In the genomic region with DNA sequence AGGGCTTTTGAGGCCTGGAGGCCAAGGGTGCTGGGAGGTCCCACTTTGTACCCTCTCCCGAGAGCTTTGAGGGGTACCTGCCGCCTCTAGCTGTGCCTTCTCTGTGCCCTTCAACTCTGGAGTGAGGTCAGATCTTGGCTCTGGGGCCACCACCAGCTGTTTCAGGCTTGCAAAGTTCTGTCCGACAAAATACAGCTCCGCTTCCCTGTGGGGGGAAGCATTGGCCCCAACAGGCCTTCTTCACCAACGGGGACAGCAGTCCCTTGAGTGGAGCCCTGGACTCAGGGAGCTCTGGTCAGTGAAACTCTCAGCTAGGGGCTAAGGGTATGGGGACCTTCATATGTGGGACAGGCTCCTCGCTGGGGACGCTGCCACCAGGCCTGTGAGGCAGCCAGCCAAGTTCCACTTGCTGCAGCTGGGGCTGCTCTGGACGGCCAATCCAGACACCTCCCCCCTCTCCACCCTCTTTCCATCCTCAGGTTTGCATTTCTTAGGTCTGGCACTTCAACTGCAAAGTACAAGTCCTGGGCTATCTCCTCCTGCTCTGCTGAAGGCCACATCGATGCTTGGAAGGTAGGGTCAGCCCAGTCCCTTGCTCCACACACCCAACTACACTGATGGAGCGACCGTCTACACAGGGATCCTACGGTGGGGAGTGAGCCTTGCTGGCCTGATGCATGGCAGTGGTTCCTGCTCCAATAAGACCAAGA, we compare ENCODE assay signal across 1 cellular context.
TF ChIP-seq lines count a peak whose summit lies in the region.

No MANE protein-coding gene starts in this region.

TF ChIP-seq in HepG2, 621 proteins besides CTCF, POLR2A, EP300 and RAD21:
- TF ChIP-seq ZSCAN30 (CRISPR knock-in tag; IDR thresholded peaks at IDR 0.05) (no peak), ZMAT3 (CRISPR knock-in tag; conservative IDR thresholded peaks at IDR 0.05) (no peak), ZNF34 (CRISPR knock-in tag; IDR thresholded peaks at IDR 0.05; ENCODE audit: borderline replicate concordance) (no peak), NCOA1 (CRISPR knock-in tag; IDR thresholded peaks at IDR 0.05) (no peak), CHCHD3 (CRISPR knock-in tag; IDR thresholded peaks at IDR 0.05) (no peak), U2AF2 (IDR thresholded peaks at IDR 0.05; ENCODE audit: low read depth, low read length) (no peak), ZNF749 (CRISPR knock-in tag; IDR thresholded peaks at IDR 0.05; ENCODE audit: borderline replicate concordance) (no peak), ATAD3A (CRISPR knock-in tag; IDR thresholded peaks at IDR 0.05) (no peak), ZEB1 (IDR thresholded peaks at IDR 0.05; ENCODE audit: insufficient replicate concordance, low read depth) (no peak)
- TF ChIP-seq, protein P1, sequence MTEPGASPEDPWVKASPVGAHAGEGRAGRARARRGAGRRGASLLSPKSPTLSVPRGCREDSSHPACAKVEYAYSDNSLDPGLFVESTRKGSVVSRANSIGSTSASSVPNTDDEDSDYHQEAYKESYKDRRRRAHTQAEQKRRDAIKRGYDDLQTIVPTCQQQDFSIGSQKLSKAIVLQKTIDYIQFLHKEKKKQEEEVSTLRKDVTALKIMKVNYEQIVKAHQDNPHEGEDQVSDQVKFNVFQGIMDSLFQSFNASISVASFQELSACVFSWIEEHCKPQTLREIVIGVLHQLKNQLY (CRISPR knock-in tag; IDR thresholded peaks at IDR 0.05), result no peak
- TF ChIP-seq, protein P2, sequence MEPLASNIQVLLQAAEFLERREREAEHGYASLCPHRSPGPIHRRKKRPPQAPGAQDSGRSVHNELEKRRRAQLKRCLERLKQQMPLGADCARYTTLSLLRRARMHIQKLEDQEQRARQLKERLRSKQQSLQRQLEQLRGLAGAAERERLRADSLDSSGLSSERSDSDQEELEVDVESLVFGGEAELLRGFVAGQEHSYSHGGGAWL (CRISPR knock-in tag; IDR thresholded peaks at IDR 0.05), result no peak
TF ChIP-seq in HepG2: peak in this region for 0.
